In genomic region chr2:110866036-110866435, GRCh38 we compare ENCODE assay signal across 21 cellular contexts.
DNase-seq lines count a peak whose midpoint lies in the region; ATAC-seq and TF ChIP-seq lines count a peak whose summit lies in the region.
"Had no signal": no experiment of that assay in that cellular context is flagged by ENCODE, and none has a peak within 500 bp of the region (broad histone marks: within the 10 kb centered on the region; RNA-seq: fewer than 3 reads in every experiment).

No MANE protein-coding gene starts in this region.

- no peak overlapping the region for H3K27ac ChIP-seq in OCI-LY7 (ENCODE audit: low read depth, low read length, poor library complexity, severe bottlenecking)
- H3K27ac ChIP-seq: C4-2B, epithelial cell of prostate, HL-60, left lung, psoas muscle had no signal

- H3K4me1 Mint-ChIP-seq in activated T-cell treated with anti-CD3 and anti-CD28 coated beads, Interleukin-2, amount 50 U/mL, for 24 hours (ENCODE audit: low read depth) = peaks cover 49% of the 10 kb centered on the region
- peaks cover 53% of the 10 kb centered on the region for H3K4me1 Mint-ChIP-seq in activated naive CD8-positive, alpha-beta T cell treated with anti-CD3 and anti-CD28 coated beads, Interleukin-2, amount 10 ng/mL, durations not matched to agents 7 days and 5 days
- H3K4me1 Mint-ChIP-seq in stimulated activated effector memory CD8-positive, alpha-beta T cell treated with anti-CD3 and anti-CD28 coated beads, Interleukin-12 subunit alpha, Interleukin-12 subunit beta, amount 100 ng/mL, for 72 hours = peaks cover 46% of the 10 kb centered on the region
- peaks cover 4% of the 10 kb centered on the region for H3K4me1 Mint-ChIP-seq in chondrocyte (ENCODE audit: low read depth)

- intact Hi-C loops in OCI-LY7 (cut with micrococcal nuclease; ENCODE audit: unreplicated experiment) = no loop called here

- peak overlapping the region; percentile 1 for H3K4me3 Mint-ChIP-seq in activated T-cell treated with anti-CD3 and anti-CD28 coated beads, Interleukin-2, amount 50 U/mL, for 24 hours
- peak overlapping the region; percentile 24 for H3K4me3 Mint-ChIP-seq in activated naive CD8-positive, alpha-beta T cell treated with anti-CD3 and anti-CD28 coated beads, Interleukin-2, amount 10 ng/mL, durations not matched to agents 7 days and 5 days
- peak overlapping the region; percentile 51 for H3K4me3 Mint-ChIP-seq in stimulated activated effector memory CD8-positive, alpha-beta T cell treated with anti-CD3 and anti-CD28 coated beads, Interleukin-12 subunit alpha, Interleukin-12 subunit beta, amount 100 ng/mL, for 72 hours
- no peak overlapping the region for H3K4me3 Mint-ChIP-seq in chondrocyte (ENCODE audit: unreplicated experiment)
- H3K4me3 Mint-ChIP-seq: activated naive CD4-positive, alpha-beta T cell treated with anti-CD3 and anti-CD28 coated beads, Interleukin-2, amount 10 ng/mL, durations not matched to agents 7 days and 5 days; central memory CD8-positive, alpha-beta T cell; mesothelial cell of epicardium; nephron; stimulated activated naive B cell treated with anti-CD40 and anti-IgM and Interleukin-4, amounts not matched to agents 10 μg/mL and 1 μg/mL and 100 μg/mL, for 72 hours had no signal

- no peaks in the 10 kb centered on the region for H4K20me1 ChIP-seq in OCI-LY7 (ENCODE audit: insufficient read depth, low read length)

- no peaks in the 10 kb centered on the region for H3K9me3 Mint-ChIP-seq in activated T-cell treated with anti-CD3 and anti-CD28 coated beads, Interleukin-2, amount 50 U/mL, for 24 hours
- H3K9me3 Mint-ChIP-seq in activated naive CD8-positive, alpha-beta T cell treated with anti-CD3 and anti-CD28 coated beads, Interleukin-2, amount 10 ng/mL, durations not matched to agents 7 days and 5 days = no peaks in the 10 kb centered on the region
- H3K9me3 Mint-ChIP-seq in stimulated activated effector memory CD8-positive, alpha-beta T cell treated with anti-CD3 and anti-CD28 coated beads, Interleukin-12 subunit alpha, Interleukin-12 subunit beta, amount 100 ng/mL, for 72 hours = no peaks in the 10 kb centered on the region
- H3K9me3 Mint-ChIP-seq in chondrocyte (ENCODE audit: low read depth) = no peaks in the 10 kb centered on the region
- H3K9me3 Mint-ChIP-seq: activated naive CD4-positive, alpha-beta T cell treated with anti-CD3 and anti-CD28 coated beads, Interleukin-2, amount 10 ng/mL, durations not matched to agents 7 days and 5 days; central memory CD8-positive, alpha-beta T cell; mesothelial cell of epicardium; nephron; stimulated activated naive B cell treated with anti-CD40 and anti-IgM and Interleukin-4, amounts not matched to agents 10 μg/mL and 1 μg/mL and 100 μg/mL, for 72 hours had no signal

- H3K27me3 Mint-ChIP-seq in activated T-cell treated with anti-CD3 and anti-CD28 coated beads, Interleukin-2, amount 50 U/mL, for 24 hours = peaks cover 65% of the 10 kb centered on the region
- H3K27me3 Mint-ChIP-seq in activated naive CD8-positive, alpha-beta T cell treated with anti-CD3 and anti-CD28 coated beads, Interleukin-2, amount 10 ng/mL, durations not matched to agents 7 days and 5 days = peaks cover 15% of the 10 kb centered on the region
- peaks cover 47% of the 10 kb centered on the region for H3K27me3 Mint-ChIP-seq in chondrocyte (ENCODE audit: low read depth)

- no peak for DNase-seq in activated T-cell treated with anti-CD3 and anti-CD28 coated beads, Interleukin-2, amount 50 U/mL, for 24 hours
- no peak for DNase-seq in activated T-cell treated with anti-CD3 and anti-CD28 coated beads, Interleukin-2, amount 50 U/mL, for 48 hours
- DNase-seq in NCI-H526 (lab: John Stamatoyannopoulos, UW) (peak; percentile 41 to 57), chondrocyte (ENCODE audit: low spot score) (no peak), OCI-LY7 (ENCODE audit: low spot score) (no peak)
- no peak for DNase-seq in activated naive CD8-positive, alpha-beta T cell treated with anti-CD3 and anti-CD28 coated beads, Interleukin-2, amount 10 ng/mL, durations not matched to agents 7 days and 5 days
- no peak for DNase-seq in stimulated activated effector memory CD8-positive, alpha-beta T cell treated with anti-CD3 and anti-CD28 coated beads, Interleukin-12 subunit alpha, Interleukin-12 subunit beta, amount 100 ng/mL, for 72 hours (ENCODE audit: low spot score in 2 of 2)
- DNase-seq: activated CD8-positive, alpha-beta memory T cell treated with anti-CD3 and anti-CD28 coated beads, Interleukin-2, amount 50 U/mL, for 4 hours; left lung; NCI-H2107; NCI-H510A; psoas muscle; stimulated activated naive B cell treated with anti-CD40 and anti-IgM and Interleukin-4, amounts not matched to agents 10 μg/mL and 1 μg/mL and 100 μg/mL, for 72 hours had no signal

- no peaks in the 10 kb centered on the region for H3K9me2 ChIP-seq in OCI-LY7 (ENCODE audit: insufficient read depth, low read length)

- no peak overlapping the region for H3K4me3 ChIP-seq in OCI-LY7 (ENCODE audit: low read depth, low read length, poor library complexity, severe bottlenecking)
- H3K4me3 ChIP-seq: left lung, psoas muscle had no signal

- no peak for TF ChIP-seq CTCF in chondrocyte (IDR thresholded peaks at IDR 0.05)
- no peak for TF ChIP-seq CTCF in OCI-LY7 (conservative IDR thresholded peaks at IDR 0.05; ENCODE audit: low read length)

- no peaks in the 10 kb centered on the region for H3K4me1 ChIP-seq in OCI-LY7 (ENCODE audit: insufficient read depth, low read length, poor library complexity, severe bottlenecking)
- H3K4me1 ChIP-seq: left lung, psoas muscle had no signal

- H3K27ac Mint-ChIP-seq in activated T-cell treated with anti-CD3 and anti-CD28 coated beads, Interleukin-2, amount 50 U/mL, for 24 hours = peak overlapping the region; percentile 73
- peak overlapping the region; percentile 7 for H3K27ac Mint-ChIP-seq in activated naive CD8-positive, alpha-beta T cell treated with anti-CD3 and anti-CD28 coated beads, Interleukin-2, amount 10 ng/mL, durations not matched to agents 7 days and 5 days
- peak overlapping the region; percentile 30 for H3K27ac Mint-ChIP-seq in stimulated activated effector memory CD8-positive, alpha-beta T cell treated with anti-CD3 and anti-CD28 coated beads, Interleukin-12 subunit alpha, Interleukin-12 subunit beta, amount 100 ng/mL, for 72 hours
- no peak overlapping the region for H3K27ac Mint-ChIP-seq in chondrocyte (ENCODE audit: unreplicated experiment)
- H3K27ac Mint-ChIP-seq: activated naive CD4-positive, alpha-beta T cell treated with anti-CD3 and anti-CD28 coated beads, Interleukin-2, amount 10 ng/mL, durations not matched to agents 7 days and 5 days; mesothelial cell of epicardium; nephron; stimulated activated naive B cell treated with anti-CD40 and anti-IgM and Interleukin-4, amounts not matched to agents 10 μg/mL and 1 μg/mL and 100 μg/mL, for 72 hours had no signal

- CTCF ChIA-PET in OCI-LY7 (lab: Charles Lee; ENCODE audit: unreplicated experiment) = no interaction called here

- BruUV-seq in OCI-LY7 (replicated peaks; lab: Mats Ljungman, UMichigan) = no TSS peak

- no peak for ATAC-seq in activated naive CD8-positive, alpha-beta T cell treated with anti-CD3 and anti-CD28 coated beads, Interleukin-2, amount 10 ng/mL, durations not matched to agents 7 days and 5 days (ENCODE audit: low read depth)
- ATAC-seq in stimulated activated effector memory CD8-positive, alpha-beta T cell treated with anti-CD3 and anti-CD28 coated beads, Interleukin-12 subunit alpha, Interleukin-12 subunit beta, amount 100 ng/mL, for 72 hours = peak; percentile 46
- no peak for ATAC-seq in esophagus mucosa
- ATAC-seq: left lung, psoas muscle had no signal

- no peak overlapping the region for H2AFZ ChIP-seq in OCI-LY7 (ENCODE audit: low read length)

- POLR2A ChIA-PET in activated naive CD8-positive, alpha-beta T cell treated with anti-CD3 and anti-CD28 coated beads, Interleukin-2, amount 10 ng/mL, durations not matched to agents 7 days and 5 days (lab: Charles Lee) = no interaction called here
- POLR2A ChIA-PET in OCI-LY7 (lab: Charles Lee) = no interaction called here

- no peaks in the 10 kb centered on the region for H3K9me3 ChIP-seq in OCI-LY7 (ENCODE audit: low read length)
- H3K9me3 ChIP-seq: left lung, psoas muscle had no signal

- H3K79me2 ChIP-seq in OCI-LY7 (ENCODE audit: insufficient read depth, low read depth, low read length) = no peaks in the 10 kb centered on the region

- no peaks in the 10 kb centered on the region for H3K36me3 ChIP-seq in OCI-LY7 (ENCODE audit: insufficient read depth, low read length)
- H3K36me3 ChIP-seq: left lung had no signal

- H3K4me2 ChIP-seq in OCI-LY7 (ENCODE audit: low read length) = no peak overlapping the region

- no peaks in the 10 kb centered on the region for H3K36me3 Mint-ChIP-seq in activated T-cell treated with anti-CD3 and anti-CD28 coated beads, Interleukin-2, amount 50 U/mL, for 24 hours (ENCODE audit: low read depth)
- H3K36me3 Mint-ChIP-seq in activated naive CD8-positive, alpha-beta T cell treated with anti-CD3 and anti-CD28 coated beads, Interleukin-2, amount 10 ng/mL, durations not matched to agents 7 days and 5 days = no peaks in the 10 kb centered on the region
- peaks cover 19% of the 10 kb centered on the region for H3K36me3 Mint-ChIP-seq in stimulated activated effector memory CD8-positive, alpha-beta T cell treated with anti-CD3 and anti-CD28 coated beads, Interleukin-12 subunit alpha, Interleukin-12 subunit beta, amount 100 ng/mL, for 72 hours
- no peaks in the 10 kb centered on the region for H3K36me3 Mint-ChIP-seq in chondrocyte (ENCODE audit: low read depth)
- H3K36me3 Mint-ChIP-seq: activated naive CD4-positive, alpha-beta T cell treated with anti-CD3 and anti-CD28 coated beads, Interleukin-2, amount 10 ng/mL, durations not matched to agents 7 days and 5 days; mesothelial cell of epicardium; stimulated activated naive B cell treated with anti-CD40 and anti-IgM and Interleukin-4, amounts not matched to agents 10 μg/mL and 1 μg/mL and 100 μg/mL, for 72 hours had no signal

Comparison
In these comparisons a context has a peak if more than half of its experiments do, and no peak if none do; other contexts are left out.
1. DNase-seq: peak in NCI-H526 (2 of 2); none in activated T-cell treated with anti-CD3 and anti-CD28 coated beads, Interleukin-2, amount 50 U/mL, for 24 hours (single experiment), activated T-cell treated with anti-CD3 and anti-CD28 coated beads, Interleukin-2, amount 50 U/mL, for 48 hours (0 of 2), activated naive CD8-positive, alpha-beta T cell treated with anti-CD3 and anti-CD28 coated beads, Interleukin-2, amount 10 ng/mL, durations not matched to agents 7 days and 5 days (single experiment), stimulated activated effector memory CD8-positive, alpha-beta T cell treated with anti-CD3 and anti-CD28 coated beads, Interleukin-12 subunit alpha, Interleukin-12 subunit beta, amount 100 ng/mL, for 72 hours (0 of 2), chondrocyte (single experiment) and OCI-LY7 (single experiment).